9 cellular contexts compared by ENCODE assay signal in the genomic region with DNA sequence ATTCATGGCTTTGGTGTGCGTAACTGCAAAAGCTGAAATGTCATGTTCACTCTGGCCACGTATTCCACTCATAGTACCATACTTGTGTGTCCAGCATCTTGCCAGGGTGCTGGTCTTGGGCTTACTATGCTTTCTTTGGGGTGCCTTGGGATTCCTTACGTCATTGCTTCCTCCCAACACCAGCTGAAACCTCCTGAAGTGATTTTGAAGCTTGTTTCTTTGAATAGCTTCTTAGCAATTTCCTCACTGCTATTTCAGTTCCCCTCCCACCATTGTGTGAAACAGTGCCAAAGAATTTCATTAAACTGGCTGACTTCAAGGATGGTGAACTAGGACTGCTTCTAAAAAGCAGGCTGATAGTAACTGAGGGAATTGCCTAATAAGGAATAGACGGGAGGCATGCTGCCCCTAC. TPM values are rescaled to one million over a fixed set of nuclear protein-coding genes. Genes with fewer than 3 reads are reported as not detected.
DNase-seq lines count a peak whose midpoint lies in the region; ATAC-seq and TF ChIP-seq lines count a peak whose summit lies in the region.
"Had no signal": no experiment of that assay in that cellular context is flagged by ENCODE, and none has a peak within 500 bp of the region (broad histone marks: within the 10 kb centered on the region; RNA-seq: fewer than 3 reads in every experiment).

No MANE protein-coding gene starts in this region.

- no peak overlapping the region for H2BK5ac ChIP-seq in neuronal stem cell (ENCODE audit: low read length)

- TF ChIP-seq CTCF in fibroblast of mammary gland (conservative IDR thresholded peaks at IDR 0.05; ENCODE audit: control insufficient read depth, insufficient read depth, low read depth, low read length), result no peak

- H3K27me3 ChIP-seq in neuronal stem cell (ENCODE audit: control insufficient read depth in 3 of 3, insufficient read depth in 3 of 3, low read depth in 1 of 3, low read length in 3 of 3), result no peaks in the 10 kb centered on the region

- H2BK12ac ChIP-seq in neuronal stem cell (ENCODE audit: low read length), result no peak overlapping the region

- H3K9me3 ChIP-seq in neuronal stem cell (replicated peaks in 1 of 2; ENCODE audit: control insufficient read depth in 2 of 2, insufficient read depth in 1 of 2, low read depth in 1 of 2, low read length in 2 of 2), result no peaks in the 10 kb centered on the region

- no peak overlapping the region for H3K23ac ChIP-seq in neuronal stem cell (ENCODE audit: low read depth, low read length, poor library complexity)

- ATAC-seq in HG03025 (IDR thresholded peaks at IDR 0.05; ENCODE audit: low FRiP score, unreplicated experiment), result no peak

- WGBS in neuronal stem cell (ENCODE audit: extremely low coverage in 2 of 2, insufficient read length in 2 of 2, insufficient replicate concordance in 1 of 2), 2 donors, result no CpG with 5 or more reads among the region's 4 CpGs

- peak overlapping the region; percentile 23 for H3K27ac ChIP-seq in neuronal stem cell (replicated peaks; ENCODE audit: low read length)

- H3K9ac ChIP-seq in neuronal stem cell (ENCODE audit: low read depth, low read length, poor library complexity), result no peak overlapping the region

- H3K4me1 ChIP-seq in neuronal stem cell (ENCODE audit: control insufficient read depth in 2 of 2, insufficient read depth in 1 of 2, low read depth in 1 of 2, low read length in 2 of 2), result peaks cover 0 to 7% of the 10 kb centered on the region in 2 donors

- no peaks in the 10 kb centered on the region for H3K79me1 ChIP-seq in neuronal stem cell (ENCODE audit: low read depth, low read length)

- H3K36me3 ChIP-seq in neuronal stem cell (replicated peaks in 1 of 2; ENCODE audit: control insufficient read depth in 2 of 2, insufficient read depth in 2 of 2, low read length in 2 of 2), result no peaks in the 10 kb centered on the region

- DNase-seq in AG08396 (ENCODE audit: low spot score) (peak; percentile 43), MV-4-11 (lab: John Stamatoyannopoulos, UW) (peak; percentile 82), fibroblast of mammary gland (ENCODE audit: low read depth) (peak; percentile 47), neuronal stem cell (ENCODE audit: low spot score) (no peak), SHP77 treated with DMSO at 0.1 percent for 48 hours (lab: John Stamatoyannopoulos, UW) (no peak), T1000 (lab: John Stamatoyannopoulos, UW) (no peak)
- DNase-seq in activated naive CD4-positive, alpha-beta T cell treated with anti-CD3 and anti-CD28 coated beads, Interleukin-2, amount 50 U/mL, for 16 hours, result no peak
- DNase-seq: DMS153 had no signal

- no peak overlapping the region for H4K8ac ChIP-seq in neuronal stem cell (ENCODE audit: low read depth, low read length)

- H3K14ac ChIP-seq in neuronal stem cell (ENCODE audit: low read length), result no peak overlapping the region

- no peak overlapping the region for H2AFZ ChIP-seq in neuronal stem cell (ENCODE audit: low read length)

- no peak overlapping the region for H2BK15ac ChIP-seq in neuronal stem cell (ENCODE audit: low read length)

- no peak overlapping the region for H4K91ac ChIP-seq in neuronal stem cell (ENCODE audit: low read depth, low read length, poor library complexity)

- H3K4me3 ChIP-seq in fibroblast of mammary gland (ENCODE audit: control insufficient read depth, low read depth, low read length) (no peak overlapping the region), neuronal stem cell (ENCODE audit: low read length in 2 of 2) (no peak overlapping the region)

- H3K4me2 ChIP-seq in neuronal stem cell (ENCODE audit: insufficient read depth, low read length, poor library complexity, severe bottlenecking), result no peak overlapping the region

- no peak overlapping the region for H2BK120ac ChIP-seq in neuronal stem cell (ENCODE audit: low read depth, low read length)

- H2AK5ac ChIP-seq in neuronal stem cell (ENCODE audit: low read depth, low read length), result no peak overlapping the region

- peak overlapping the region; percentile 8 for H3K18ac ChIP-seq in neuronal stem cell (ENCODE audit: low read length)

- H3K4ac ChIP-seq in neuronal stem cell (ENCODE audit: low read length), result no peak overlapping the region

RNA-seq across cellular contexts. Expression of a gene that starts 36.9 kb away (rescaled TPM):
- 0.52 TPM for polyA plus RNA-seq in neuronal stem cell (2013, experiment 1 of 2)
- 0.58 TPM for polyA plus RNA-seq in neuronal stem cell (2013, experiment 2 of 2)

Comparison
In these comparisons a context has a peak if more than half of its experiments do, and no peak if none do; other contexts are left out.
1. DNase-seq: peak in AG08396 (single experiment), MV-4-11 (single experiment) and fibroblast of mammary gland (single experiment); none in neuronal stem cell (single experiment), SHP77 treated with DMSO at 0.1 percent for 48 hours (single experiment), activated naive CD4-positive, alpha-beta T cell treated with anti-CD3 and anti-CD28 coated beads, Interleukin-2, amount 50 U/mL, for 16 hours (single experiment) and T1000 (single experiment).